In genomic region chr16:89096042-89096717, GRCh38 we compare ENCODE assay signal across 11 cellular contexts. TPM values are rescaled to one million over a fixed set of nuclear protein-coding genes. Genes with fewer than 3 reads are reported as not detected.
A peak's percentile ranks its signal among the peaks of the same experiment; 100 is the strongest.
DNase-seq lines count a peak whose midpoint lies in the region; ATAC-seq, FAIRE-seq and TF ChIP-seq lines count a peak whose summit lies in the region.
"Had no signal": no experiment of that assay in that cellular context is flagged by ENCODE, and none has a peak within 500 bp of the region (broad histone marks: within the 10 kb centered on the region; RNA-seq: fewer than 3 reads in every experiment).

No MANE protein-coding gene starts in this region.

- H3K4me1 Mint-ChIP-seq in CD8-positive, alpha-beta memory T cell, result peaks cover 57 to 70% (median 63%) of the 10 kb centered on the region in 3 donors
- peaks cover 66% of the 10 kb centered on the region for H3K4me1 Mint-ChIP-seq in activated CD4-positive, alpha-beta memory T cell treated with anti-CD3 and anti-CD28 coated beads for 36 hours (ENCODE audit: low read depth)
- H3K4me1 Mint-ChIP-seq in immature natural killer cell, result peaks cover 68 to 73% of the 10 kb centered on the region in 2 donors

- in situ Hi-C loops in G401 (cut with HindIII; ENCODE audit: low sequenced_read_pairs), result no loop called here

- POLR2A ChIA-PET in A549 (lab: Yijun Ruan, JAX) (no interaction called here), SK-N-SH (lab: Yijun Ruan, JAX) (no interaction called here)
- POLR2A ChIA-PET in CD8-positive, alpha-beta memory T cell (lab: Charles Lee), result interaction anchor here (0.7 kb wide), 1 partner anchor 19 kb away, joined by 4 read pairs; no protein-coding TSS in a partner anchor
- POLR2A ChIA-PET in activated CD4-positive, alpha-beta memory T cell treated with anti-CD3 and anti-CD28 coated beads for 36 hours (lab: Charles Lee), result interaction anchor here (1.0 to 1.2 kb wide), 2 partner anchors 20 to 76 kb away, joined by 3 read pairs; no protein-coding TSS in a partner anchor

- H3K27me3 ChIP-seq in CD8-positive, alpha-beta memory T cell (ENCODE audit: insufficient read depth, low read length, poor library complexity, severe bottlenecking), result no peaks in the 10 kb centered on the region
- H3K27me3 ChIP-seq in SK-N-SH (ENCODE audit: insufficient read depth), result no peaks in the 10 kb centered on the region

- no peak for TF ChIP-seq POLR2A in A549 (IDR thresholded peaks at IDR 0.05; ENCODE audit: low read length)

- H3K36me3 ChIP-seq in CD8-positive, alpha-beta memory T cell (ENCODE audit: insufficient read depth, low read length), result peaks cover 4% of the 10 kb centered on the region
- peaks cover 0 to 9% of the 10 kb centered on the region in 2 experiments for H3K36me3 ChIP-seq in SK-N-SH (replicated peaks in 1 of 2; ENCODE audit: control insufficient read depth in 1 of 2, insufficient read depth in 2 of 2, low read length in 1 of 2)

- no peak for TF ChIP-seq EP300 in A549 (IDR thresholded peaks at IDR 0.05)
- no peak for TF ChIP-seq EP300 in SK-N-SH (IDR thresholded peaks at IDR 0.05; ENCODE audit: borderline replicate concordance in 1 of 2, low read depth in 1 of 2, low read length in 1 of 2)

- no peak overlapping the region for H3K9ac ChIP-seq in SK-N-SH

- no peak for TF ChIP-seq RAD21 in A549 (conservative IDR thresholded peaks at IDR 0.05 in 1 of 2, IDR thresholded peaks at IDR 0.05 in 1 of 2)
- no peak for TF ChIP-seq RAD21 in SK-N-SH (IDR thresholded peaks at IDR 0.05; ENCODE audit: low read length)

- H3K27ac Mint-ChIP-seq in CD8-positive, alpha-beta memory T cell, result peak overlapping the region; percentile 91 to 100 (median 99)
- H3K27ac Mint-ChIP-seq in activated CD4-positive, alpha-beta memory T cell treated with anti-CD3 and anti-CD28 coated beads for 36 hours, result peak overlapping the region; percentile 94
- peak overlapping the region; percentile 96 to 98 (median 97) for H3K27ac Mint-ChIP-seq in immature natural killer cell

- TF ChIP-seq CTCF in A549 (IDR thresholded peaks at IDR 0.05) (no peak), SK-N-SH (IDR thresholded peaks at IDR 0.05) (no peak)

- H4K20me1 ChIP-seq in SK-N-SH (ENCODE audit: insufficient read depth), result 0 out of 2 replicates have a peak, but pooled peaks cover 8% of the 10 kb centered on the region

- DNase-seq in A549 (ENCODE audit: low read depth in 1 of 2, low spot score in 1 of 2) (no peak), immature natural killer cell (no peak), G401 (ENCODE audit: low spot score) (no peak), NCI-H146 (lab: John Stamatoyannopoulos, UW) (no peak), SK-N-SH (no peak)
- DNase-seq in CD8-positive, alpha-beta memory T cell, result no peak
- DNase-seq in activated CD4-positive, alpha-beta memory T cell treated with anti-CD3 and anti-CD28 coated beads for 36 hours, result no peak
- DNase-seq: NCI-H2029, NCI-H748 treated with DMSO at 0.1 percent for 48 hours had no signal

- no peak for ATAC-seq in A549
- no peak for ATAC-seq in HG02885 (IDR thresholded peaks at IDR 0.05; ENCODE audit: poor library complexity, unreplicated experiment)

- H3K79me2 ChIP-seq in SK-N-SH (ENCODE audit: insufficient read depth), result peaks cover 51% of the 10 kb centered on the region

- no peaks in the 10 kb centered on the region for H3F3A ChIP-seq in SK-N-SH (replicated peaks; ENCODE audit: insufficient read depth)

- intact Hi-C loops in activated CD4-positive, alpha-beta memory T cell treated with anti-CD3 and anti-CD28 coated beads for 36 hours (cut with micrococcal nuclease), result loop anchor here (2.0 to 10.0 kb wide), 3 partner anchors 69 to 281 kb away; partner anchors contain the start of genes APRT and ZNF778

- WGBS in A549 (ENCODE audit: missing lambda C conversion rate), result 87% methylated on average over 19 of the region's 20 CpGs
- 90% methylated on average over 7 of the region's 20 CpGs for WGBS in SK-N-SH (ENCODE audit: low lambda C conversion rate)

- CTCF ChIA-PET in A549 (lab: Yijun Ruan, JAX) (interaction anchor here (0.5 to 0.8 kb wide), 2 partner anchors 317 to 359 kb away, joined by 3 to 4 read pairs; no protein-coding TSS in a partner anchor), SK-N-SH (lab: Yijun Ruan, JAX) (interaction anchor here (0.9 kb wide), 1 partner anchor 71 kb away, joined by 3 read pairs; no protein-coding TSS in a partner anchor)
- CTCF ChIA-PET in CD8-positive, alpha-beta memory T cell (lab: Charles Lee), result interaction anchor here (0.8 to 1.9 kb wide), 4 partner anchors 19 to 120 kb away, joined by 3 to 4 read pairs (median 3); no protein-coding TSS in a partner anchor
- CTCF ChIA-PET in activated CD4-positive, alpha-beta memory T cell treated with anti-CD3 and anti-CD28 coated beads for 36 hours (lab: Charles Lee), result interaction anchor here (0.5 to 1.3 kb wide), 3 partner anchors 9 to 144 kb away, joined by 3 read pairs; no protein-coding TSS in a partner anchor

- no peak overlapping the region for H3K27ac ChIP-seq in A549
- peak overlapping the region; percentile 47 for H3K27ac ChIP-seq in CD8-positive, alpha-beta memory T cell (ENCODE audit: low read depth, low read length)
- H3K27ac ChIP-seq in SK-N-SH (ENCODE audit: low read depth in 2 of 2, low read length in 1 of 2), result no peak overlapping the region
- H3K27ac ChIP-seq: SJSA1 had no signal

- FAIRE-seq in A549 (lab: Jason Lieb, UNC), result no peak

- no peaks in the 10 kb centered on the region for H3K9me3 Mint-ChIP-seq in CD8-positive, alpha-beta memory T cell
- no peaks in the 10 kb centered on the region for H3K9me3 Mint-ChIP-seq in activated CD4-positive, alpha-beta memory T cell treated with anti-CD3 and anti-CD28 coated beads for 36 hours
- H3K9me3 Mint-ChIP-seq in immature natural killer cell, result no peaks in the 10 kb centered on the region

- no peak overlapping the region for H2AFZ ChIP-seq in SK-N-SH (ENCODE audit: low read depth)

- H3K9me2 ChIP-seq in SK-N-SH, result no peaks in the 10 kb centered on the region

- H3K9me3 ChIP-seq in A549 (no peaks in the 10 kb centered on the region), SK-N-SH (no peaks in the 10 kb centered on the region)
- H3K9me3 ChIP-seq in CD8-positive, alpha-beta memory T cell (ENCODE audit: low read length), result no peaks in the 10 kb centered on the region
- H3K9me3 ChIP-seq: SJSA1 had no signal

- no peak overlapping the region for H3K4me2 ChIP-seq in A549
- H3K4me2 ChIP-seq in SK-N-SH, result no peak overlapping the region

- H3K4me3 Mint-ChIP-seq in CD8-positive, alpha-beta memory T cell, result peak overlapping the region; percentile 85 to 97 (median 96)
- peak overlapping the region; percentile 23 for H3K4me3 Mint-ChIP-seq in activated CD4-positive, alpha-beta memory T cell treated with anti-CD3 and anti-CD28 coated beads for 36 hours
- H3K4me3 Mint-ChIP-seq in immature natural killer cell, result peak overlapping the region; percentile 54 to 98 (median 61)

- H3K36me3 Mint-ChIP-seq in CD8-positive, alpha-beta memory T cell, result peaks cover 0 to 34% (median 0%) of the 10 kb centered on the region in 3 donors
- peaks cover 9% of the 10 kb centered on the region for H3K36me3 Mint-ChIP-seq in activated CD4-positive, alpha-beta memory T cell treated with anti-CD3 and anti-CD28 coated beads for 36 hours
- H3K36me3 Mint-ChIP-seq in immature natural killer cell, result no peaks in the 10 kb centered on the region

- peaks cover 10% of the 10 kb centered on the region; the same call in 2 of the 3 replicates for H3K4me1 ChIP-seq in A549
- H3K4me1 ChIP-seq in CD8-positive, alpha-beta memory T cell (ENCODE audit: insufficient read depth, low read length), result peaks cover 64% of the 10 kb centered on the region
- peaks cover 7 to 37% of the 10 kb centered on the region in 2 experiments; a peak in 2 of 4 replicates for H3K4me1 ChIP-seq in SK-N-SH (ENCODE audit: control insufficient read depth in 1 of 2, insufficient read depth in 2 of 2, low read depth in 1 of 2, low read length in 1 of 2)

- peaks cover 0 to 2% of the 10 kb centered on the region in 2 donors for H3K27me3 Mint-ChIP-seq in CD8-positive, alpha-beta memory T cell
- H3K27me3 Mint-ChIP-seq in activated CD4-positive, alpha-beta memory T cell treated with anti-CD3 and anti-CD28 coated beads for 36 hours, result peaks cover 4% of the 10 kb centered on the region
- peaks cover 11 to 38% (median 21%) of the 10 kb centered on the region in 3 donors for H3K27me3 Mint-ChIP-seq in immature natural killer cell (ENCODE audit: low read depth in 3 of 3)

- H3K4me3 ChIP-seq in A549 (no peak overlapping the region), SK-N-SH (ENCODE audit: low read depth in 2 of 2, low read length in 1 of 2) (no peak overlapping the region)
- H3K4me3 ChIP-seq in CD8-positive, alpha-beta memory T cell (ENCODE audit: low read length), result no peak overlapping the region
- H3K4me3 ChIP-seq: SJSA1 had no signal

TF ChIP-seq in A549, 52 proteins besides CTCF, POLR2A, EP300 and RAD21:
- TF ChIP-seq ZSCAN20 (CRISPR knock-in tag; IDR thresholded peaks at IDR 0.05) (no peak), MAFK (IDR thresholded peaks at IDR 0.05; ENCODE audit: partially characterized antibody) (peak; percentile 31), ZC3H11A (IDR thresholded peaks at IDR 0.05) (no peak), NFE2L2 (conservative IDR thresholded peaks at IDR 0.05; ENCODE audit: low read length) (no peak)

TF ChIP-seq in SK-N-SH, 30 proteins besides CTCF, POLR2A, EP300 and RAD21 (continues in another document):
- no peak for TF ChIP-seq MEF2A (IDR thresholded peaks at IDR 0.05; ENCODE audit: borderline replicate concordance, low read depth)
- TF ChIP-seq POLR2AphosphoS5 (IDR thresholded peaks at IDR 0.05; ENCODE audit: low read depth, low read length), result no peak
- no peak for TF ChIP-seq MAX (IDR thresholded peaks at IDR 0.05; ENCODE audit: low read depth)
- no peak for TF ChIP-seq RXRA (IDR thresholded peaks at IDR 0.05; ENCODE audit: borderline replicate concordance, low read depth)
- TF ChIP-seq ELF1 (IDR thresholded peaks at IDR 0.05), result no peak

RNA-seq across cellular contexts. Expression of gene ACSF3, which starts 2.5 kb away (rescaled TPM):
- polyA plus RNA-seq in A549 (2011; rRNA removed), result 9.8 and 11.5 TPM in 2 replicates
- 19.1 and 23.9 TPM in 2 replicates for polyA plus RNA-seq in A549 (2012; cell fraction: cytosol; rRNA removed)
- polyA plus RNA-seq in A549 (2012; cell fraction: nucleus; rRNA removed), result 26.8 and 31.5 TPM in 2 replicates
- 13.1 to 13.2 TPM (median 13.2 TPM) in 3 replicates for polyA plus RNA-seq in A549 (2017; fragmentation: RNase III; extraction: RNeasy Plus Mini Kit Qiagen cat#74134 plus additional on column Dnase treatment)
- 21.0 and 25.9 TPM in 2 replicates for polyA minus RNA-seq in A549 (2011; rRNA and poly(A)+ RNA removed)
- total RNA-seq in CD8-positive, alpha-beta memory T cell, result 10 to 100 TPM; 43.6 to 43.9 TPM
- 35.5 TPM for polyA plus RNA-seq in CD8-positive, alpha-beta memory T cell
- 10 to 100 TPM; 36.1 to 37.3 TPM for total RNA-seq in activated CD4-positive, alpha-beta memory T cell treated with anti-CD3 and anti-CD28 coated beads for 36 hours
- polyA plus RNA-seq in immature natural killer cell, result 10 to 100 TPM; 22.7 to 27.7 (median 24.1) TPM
- 38.0 and 38.7 TPM in 2 replicates for total RNA-seq in G401 (2014; rRNA removed; shearing (Covaris generic))
- 14.9 and 18.8 TPM in 2 replicates for polyA plus RNA-seq in SK-N-SH (2012; rRNA removed)
- 9.1 and 11.1 TPM in 2 replicates for polyA plus RNA-seq in SK-N-SH (2012; cell fraction: cytosol; rRNA removed)
- polyA plus RNA-seq in SK-N-SH (2012; cell fraction: nucleus; rRNA removed), result 25.9 and 33.9 TPM in 2 replicates

Comparison
In these comparisons a context has a peak if more than half of its experiments do, and no peak if none do; other contexts are left out.
1. H3K4me3 Mint-ChIP-seq: peak in every context shown above with its lines; median percentile 96 in CD8-positive, alpha-beta memory T cell; 61 in immature natural killer cell; 23 in activated CD4-positive, alpha-beta memory T cell treated with anti-CD3 and anti-CD28 coated beads for 36 hours.
2. POLR2A ChIA-PET loops: an anchor here in CD8-positive, alpha-beta memory T cell (0.7 kb wide) and activated CD4-positive, alpha-beta memory T cell treated with anti-CD3 and anti-CD28 coated beads for 36 hours (1.0 to 1.2 kb wide); none called in A549 and SK-N-SH.